In genomic region chr19:40571005-40571318, GRCh38 we compare ENCODE assay signal across 8 cellular contexts. TPM values are rescaled to one million over a fixed set of nuclear protein-coding genes. Genes with fewer than 3 reads are reported as not detected.
DNase-seq lines count a peak whose midpoint lies in the region; ATAC-seq, FAIRE-seq and TF ChIP-seq lines count a peak whose summit lies in the region.

No MANE protein-coding gene starts in this region.

- peak overlapping the region in 1 of 2 experiments; percentile 16; a peak in 2 of 6 replicates for H3K27ac ChIP-seq in A549
- H3K27ac ChIP-seq in H9 (ENCODE audit: insufficient read length, low read depth, low read length) = no peak overlapping the region
- H3K27ac ChIP-seq in mesenchymal stem cell (ENCODE audit: low read length, poor library complexity, severe bottlenecking) = no peak overlapping the region

- no peak for TF ChIP-seq POLR2A in A549 (IDR thresholded peaks at IDR 0.05; ENCODE audit: low read length)

- intact Hi-C loops in head of caudate nucleus (cut with DNase I) = no loop called here

- no peak overlapping the region for H2BK5ac ChIP-seq in H9 (ENCODE audit: insufficient read length, low read length)
- H2BK5ac ChIP-seq in mesenchymal stem cell (ENCODE audit: low read depth, low read length, poor library complexity, severe bottlenecking) = no peak overlapping the region

- H3K56ac ChIP-seq in H9 (ENCODE audit: insufficient read length, low read depth, low read length) = no peak overlapping the region

- CTCF ChIA-PET in A549 (lab: Yijun Ruan, JAX) = interaction anchor here (0.6 to 58.9 kb wide), 21 partner anchors 9 to 227 kb away, joined by 3 to 2247 read pairs (median 6); partner anchors contain the start of genes BLVRB, LTBP4, SERTAD1 and SPTBN4

- peaks cover 27% of the 10 kb centered on the region for H3K27me3 ChIP-seq in H9 (ENCODE audit: insufficient read depth, low read length)
- no peaks in the 10 kb centered on the region for H3K27me3 ChIP-seq in adipocyte (replicated peaks; ENCODE audit: control insufficient read depth, insufficient read depth, low read length)
- peaks cover 5 to 26% of the 10 kb centered on the region in 2 experiments for H3K27me3 ChIP-seq in mesenchymal stem cell (ENCODE audit: control insufficient read depth in 1 of 2, insufficient read depth in 1 of 2, low read length in 2 of 2)

- no peaks in the 10 kb centered on the region for H4K20me1 ChIP-seq in H9 (ENCODE audit: control insufficient read depth, insufficient read depth, insufficient read length)

- no peak for TF ChIP-seq CTCF in A549 (IDR thresholded peaks at IDR 0.05)
- TF ChIP-seq CTCF in H9 (conservative IDR thresholded peaks at IDR 0.05) = no peak

- H3K9me3 Mint-ChIP-seq in H9 = peaks cover 0 to 7% of the 10 kb centered on the region in 2 experiments; a peak in 1 of 5 replicates

- H2AFZ ChIP-seq in H9 (ENCODE audit: low read length) (no peak overlapping the region), mesenchymal stem cell (ENCODE audit: low read depth, low read length) (no peak overlapping the region)

- H2BK120ac ChIP-seq in H9 (ENCODE audit: low read depth, low read length, poor library complexity, severe bottlenecking) (no peak overlapping the region), mesenchymal stem cell (ENCODE audit: low read depth, low read length) (no peak overlapping the region)

- H3K27me3 Mint-ChIP-seq in H9 (ENCODE audit: low read depth) = peaks cover 47% of the 10 kb centered on the region

- FAIRE-seq in A549 (lab: Jason Lieb, UNC) = no peak

- H3K23me2 ChIP-seq in H9 (ENCODE audit: insufficient read length, low read depth, low read length, poor library complexity, severe bottlenecking) = peaks cover 7% of the 10 kb centered on the region

- H3K4ac ChIP-seq in H9 (ENCODE audit: low read depth, low read length) = no peak overlapping the region
- no peak overlapping the region for H3K4ac ChIP-seq in mesenchymal stem cell (ENCODE audit: low read depth in 1 of 2, low read length in 2 of 2)

- POLR2A ChIA-PET in A549 (lab: Yijun Ruan, JAX) = interaction anchor here (0.5 to 2.0 kb wide), 32 partner anchors 8 to 868 kb away, joined by 3 to 28 read pairs (median 4); partner anchors contain the start of genes BLVRB, C19orf47, DMAC2 and EGLN2

- H3K23ac ChIP-seq in H9 (ENCODE audit: insufficient read length, low read depth, low read length) (no peak overlapping the region), mesenchymal stem cell (ENCODE audit: low read length in 2 of 2) (no peak overlapping the region)

- H4K91ac ChIP-seq in H9 (ENCODE audit: insufficient read length, low read depth, low read length) = no peak overlapping the region
- H4K91ac ChIP-seq in mesenchymal stem cell (ENCODE audit: low read length) = no peak overlapping the region

- peaks cover 17% of the 10 kb centered on the region for H3K4me1 ChIP-seq in A549
- H3K4me1 ChIP-seq in H9 (ENCODE audit: insufficient read depth, low read length) = peaks cover 3% of the 10 kb centered on the region; the same call in 1 of the 2 replicates
- H3K4me1 ChIP-seq in adipocyte (ENCODE audit: control insufficient read depth, insufficient read depth, low read length) = peaks cover 8% of the 10 kb centered on the region
- H3K4me1 ChIP-seq in mesenchymal stem cell (ENCODE audit: control insufficient read depth, insufficient read depth, low read depth, low read length) = peaks cover 19% of the 10 kb centered on the region

- no peak for TF ChIP-seq RAD21 in A549 (conservative IDR thresholded peaks at IDR 0.05 in 1 of 2, IDR thresholded peaks at IDR 0.05 in 1 of 2)

- peak overlapping the region in 1 of 3 experiments; percentile 84; a peak in 1 of 7 replicates for H3K27ac Mint-ChIP-seq in H9

- H2BK12ac ChIP-seq in H9 (ENCODE audit: insufficient read length, low read depth, low read length) (no peak overlapping the region), mesenchymal stem cell (ENCODE audit: low read length in 2 of 2) (no peak overlapping the region)

- no peak for ATAC-seq in A549

- no peak for DNase-seq in A549 (ENCODE audit: low read depth in 1 of 2, low spot score in 1 of 2)
- DNase-seq in H9 = no peak
- DNase-seq in adipocyte (ENCODE audit: low read depth) = no peak
- no peak for DNase-seq in mesenchymal stem cell
- DNase-seq in NK-92 (lab: John Stamatoyannopoulos, UW; ENCODE audit: unreplicated experiment) = no peak
- no peak for DNase-seq in head of caudate nucleus
- DNase-seq in NCI-H1105 (lab: John Stamatoyannopoulos, UW) = no peak
- no peak for DNase-seq in UCSD-AML1 (lab: John Stamatoyannopoulos, UW; ENCODE audit: unreplicated experiment)

- no peak overlapping the region for H3K9ac ChIP-seq in H9 (ENCODE audit: extremely low read depth, insufficient read length, low read length)
- H3K9ac ChIP-seq in adipocyte (ENCODE audit: low read length) = no peak overlapping the region
- H3K9ac ChIP-seq in mesenchymal stem cell (ENCODE audit: low read length) = no peak overlapping the region

- H3K79me1 ChIP-seq in H9 (ENCODE audit: insufficient read depth, low read depth, low read length, poor library complexity, severe bottlenecking) (no peaks in the 10 kb centered on the region), mesenchymal stem cell (replicated peaks; ENCODE audit: low read length, poor library complexity, severe bottlenecking) (no peaks in the 10 kb centered on the region)

- 0 out of 5 replicates have a peak, but pooled peaks of 1 of the 2 experiments have one; percentile 13 for TF ChIP-seq EP300 in A549 (IDR thresholded peaks at IDR 0.05)

- no peak overlapping the region for H4K5ac ChIP-seq in H9 (ENCODE audit: insufficient read length, low read depth, low read length)

- H3K4me2 ChIP-seq in A549 (peak overlapping the region; percentile 63), H9 (ENCODE audit: insufficient read depth, insufficient read length, low read length) (peak overlapping the region; percentile 46), mesenchymal stem cell (ENCODE audit: low read length, poor library complexity, severe bottlenecking) (peak overlapping the region; percentile 35)

- peaks cover 14 to 21% of the 10 kb centered on the region in 2 experiments for H3K4me1 Mint-ChIP-seq in H9

- H4K8ac ChIP-seq in H9 (replicated peaks; ENCODE audit: insufficient read length, low read depth, low read length) (no peak overlapping the region), mesenchymal stem cell (ENCODE audit: low read length) (peak overlapping the region; percentile 29)

- H2BK20ac ChIP-seq in H9 (ENCODE audit: low read depth, low read length, poor library complexity, severe bottlenecking) = no peak overlapping the region

- H3K4me3 ChIP-seq in A549 (peak overlapping the region; percentile 5; the same call in 1 of the 3 replicates), adipocyte (ENCODE audit: low read length) (peak overlapping the region; percentile 54), mesenchymal stem cell (ENCODE audit: insufficient read depth in 1 of 2, low read depth in 1 of 2, low read length in 2 of 2) (peak overlapping the region in 1 of 2 experiments; percentile 36)

- H3K14ac ChIP-seq in H9 (ENCODE audit: insufficient read depth, low read length) (no peak overlapping the region), mesenchymal stem cell (ENCODE audit: low read length in 2 of 2) (no peak overlapping the region)

- 16% methylated on average over 3 of the region's 3 CpGs for WGBS in A549 (ENCODE audit: missing lambda C conversion rate)
- WGBS in H9 (ENCODE audit: extremely low coverage, insufficient read length, low lambda C conversion rate) = no CpG with 5 or more reads among the region's 3 CpGs
- 56% methylated on average over 3 of the region's 3 CpGs for WGBS in mesenchymal stem cell

- H3K18ac ChIP-seq in H9 (ENCODE audit: insufficient read length, low read depth, low read length) (no peak overlapping the region), mesenchymal stem cell (ENCODE audit: low read depth in 1 of 2, low read length in 2 of 2) (no peak overlapping the region)

- H3K9me3 ChIP-seq in A549 (no peaks in the 10 kb centered on the region), H9 (ENCODE audit: control insufficient read depth, low read depth, low read length) (no peaks in the 10 kb centered on the region), adipocyte (ENCODE audit: control insufficient read depth, low read length) (no peaks in the 10 kb centered on the region), mesenchymal stem cell (ENCODE audit: control insufficient read depth, low read length) (no peaks in the 10 kb centered on the region)

- H2BK15ac ChIP-seq in H9 (ENCODE audit: low read depth, low read length) (no peak overlapping the region), mesenchymal stem cell (ENCODE audit: low read depth, poor library complexity, severe bottlenecking) (no peak overlapping the region)

- H3K4me3 Mint-ChIP-seq in H9 = peak overlapping the region; percentile 42 to 79

- H2AK5ac ChIP-seq in H9 (ENCODE audit: insufficient read length, low read length) (no peak overlapping the region), mesenchymal stem cell (ENCODE audit: low read length, severe bottlenecking) (no peak overlapping the region)

- H3K79me2 ChIP-seq in H9 (ENCODE audit: insufficient read depth, low read length) = no peaks in the 10 kb centered on the region

- H3K36me3 ChIP-seq in adipocyte (ENCODE audit: control insufficient read depth, insufficient read depth, low read length, severe bottlenecking) (no peaks in the 10 kb centered on the region), mesenchymal stem cell (ENCODE audit: control insufficient read depth in 1 of 2, insufficient read depth in 2 of 2, low read depth in 1 of 2, low read length in 2 of 2) (no peaks in the 10 kb centered on the region)

- H3K36me3 Mint-ChIP-seq in H9 (ENCODE audit: insufficient read depth in 1 of 3, low read depth in 3 of 3) = no peaks in the 10 kb centered on the region; a peak in 1 of 7 replicates

- no peak overlapping the region for H3T11ph ChIP-seq in H9 (ENCODE audit: low read length)

TF ChIP-seq in A549, 52 proteins besides CTCF, POLR2A, EP300 and RAD21 (continues in another document):
- TF ChIP-seq MYC (IDR thresholded peaks at IDR 0.05; ENCODE audit: borderline replicate concordance, low read length) = 0 out of 2 replicates have a peak, but pooled peaks have one; percentile 20

RNA-seq across cellular contexts. Expression of gene SHKBP1, which starts 5.7 kb away (rescaled TPM):
- polyA plus RNA-seq in A549 (2011; rRNA removed) (75.2 and 79.7 TPM in 2 replicates), A549 (2017; fragmentation: RNase III; extraction: RNeasy Plus Mini Kit Qiagen cat#74134 plus additional on column Dnase treatment) (94.9 to 128 TPM (median 123 TPM) in 3 replicates)
- polyA plus RNA-seq in A549 (2012; cell fraction: cytosol; rRNA removed) = 163 and 237 TPM in 2 replicates
- 317 and 432 TPM in 2 replicates for polyA plus RNA-seq in A549 (2012; cell fraction: nucleus; rRNA removed)
- 133 and 167 TPM in 2 replicates for polyA minus RNA-seq in A549 (2011; rRNA and poly(A)+ RNA removed)
- 90.9 and 92.9 TPM in 2 replicates for total RNA-seq in H9 (2021)
- 112 TPM for polyA plus RNA-seq in mesenchymal stem cell (2013, experiment 1 of 2)
- polyA plus RNA-seq in mesenchymal stem cell (2013, experiment 2 of 2) = 108 TPM

RNA-seq across cellular contexts. Expression of gene LTBP4, which starts 30.2 kb away (rescaled TPM):
- polyA plus RNA-seq in A549 (2011; rRNA removed) (23.1 and 32.0 TPM in 2 replicates), A549 (2017; fragmentation: RNase III; extraction: RNeasy Plus Mini Kit Qiagen cat#74134 plus additional on column Dnase treatment) (37.7 to 51.1 TPM (median 43.2 TPM) in 3 replicates)
- polyA plus RNA-seq in A549 (2012; cell fraction: cytosol; rRNA removed) = 65.2 and 69.3 TPM in 2 replicates
- 475 and 611 TPM in 2 replicates for polyA plus RNA-seq in A549 (2012; cell fraction: nucleus; rRNA removed)
- 16.3 and 26.9 TPM in 2 replicates for polyA minus RNA-seq in A549 (2011; rRNA and poly(A)+ RNA removed)
- 115 and 129 TPM in 2 replicates for total RNA-seq in H9 (2021)
- polyA plus RNA-seq in mesenchymal stem cell (2013, experiment 1 of 2) = 122 TPM
- polyA plus RNA-seq in mesenchymal stem cell (2013, experiment 2 of 2) = 113 TPM
